In genomic region chr11:61745796-61746653, GRCh38 we compare ENCODE assay signal across 23 cellular contexts. TPM values are rescaled to one million over a fixed set of nuclear protein-coding genes. Genes with fewer than 3 reads are reported as not detected.
A peak's percentile ranks its signal among the peaks of the same experiment; 100 is the strongest.
DNase-seq lines count a peak whose midpoint lies in the region; FAIRE-seq and TF ChIP-seq lines count a peak whose summit lies in the region.
"Had no signal": no experiment of that assay in that cellular context is flagged by ENCODE, and none has a peak within 500 bp of the region (broad histone marks: within the 10 kb centered on the region; RNA-seq: fewer than 3 reads in every experiment).

No MANE protein-coding gene starts in this region.

- H3K4me1 Mint-ChIP-seq in astrocyte (ENCODE audit: low read depth, unreplicated experiment) = peaks cover 9% of the 10 kb centered on the region

- H3K27me3 ChIP-seq in A673 (replicated peaks; ENCODE audit: insufficient read depth, low read depth, low read length, poor library complexity) (no peaks in the 10 kb centered on the region), astrocyte (ENCODE audit: insufficient read depth, low read length) (no peaks in the 10 kb centered on the region), mucosa of stomach (ENCODE audit: control insufficient read depth, insufficient read depth, low read length) (no peaks in the 10 kb centered on the region)
- H3K27me3 ChIP-seq: adrenal gland, heart left ventricle had no signal

- H3K9me3 ChIP-seq in A673 (ENCODE audit: low read depth, low read length, poor library complexity, severe bottlenecking) (no peaks in the 10 kb centered on the region), astrocyte (ENCODE audit: insufficient read depth, low read depth, low read length) (no peaks in the 10 kb centered on the region), mucosa of stomach (ENCODE audit: control insufficient read depth, low read length) (no peaks in the 10 kb centered on the region)
- H3K9me3 ChIP-seq: adrenal gland, heart left ventricle, thoracic aorta had no signal

- no peak overlapping the region for H3K9ac ChIP-seq in astrocyte (ENCODE audit: low read length)
- H3K9ac ChIP-seq in mucosa of stomach (ENCODE audit: low read length) = peak overlapping the region; percentile 15

- no peak overlapping the region for H3K4me2 ChIP-seq in astrocyte (ENCODE audit: low read length)

- no peaks in the 10 kb centered on the region for H3K79me2 ChIP-seq in astrocyte (ENCODE audit: insufficient read depth, low read length)

- no peak for FAIRE-seq in astrocyte (lab: Jason Lieb, UNC)

- H3K4me3 Mint-ChIP-seq in astrocyte (ENCODE audit: unreplicated experiment) = no peak overlapping the region
- H3K4me3 Mint-ChIP-seq: activated CD8-positive, alpha-beta T cell treated with anti-CD3 and anti-CD28 coated beads, Interleukin-2, amount 10 ng/mL, durations not matched to agents 7 days and 5 days; CD8-positive, alpha-beta memory T cell; natural killer cell treated with Interleukin-12 subunit alpha and Interleukin-12 subunit beta and Interleukin-15 and Interleukin-18, amount 100 ng/mL, for 72 hours had no signal

- H3K4me1 ChIP-seq in A673 (ENCODE audit: insufficient read depth, low read length, poor library complexity, severe bottlenecking) = no peaks in the 10 kb centered on the region
- H3K4me1 ChIP-seq in astrocyte (ENCODE audit: insufficient read depth, low read length) = peaks cover 23% of the 10 kb centered on the region
- H3K4me1 ChIP-seq in mucosa of stomach (ENCODE audit: control insufficient read depth, insufficient read depth, low read length) = peaks cover 21% of the 10 kb centered on the region

- H3K4me3 ChIP-seq in A673 (ENCODE audit: low read depth, low read length, poor library complexity, severe bottlenecking) (no peak overlapping the region), astrocyte (ENCODE audit: insufficient read depth, low read depth, low read length) (no peak overlapping the region), mucosa of stomach (ENCODE audit: low read length) (no peak overlapping the region)
- H3K4me3 ChIP-seq: adrenal gland, heart left ventricle, thoracic aorta had no signal

- BruUV-seq in A673 (replicated peaks; lab: Mats Ljungman, UMichigan) = no TSS peak

- no peaks in the 10 kb centered on the region for H4K20me1 ChIP-seq in astrocyte (ENCODE audit: insufficient read depth, low read length)

- DNase-seq in A673 (ENCODE audit: low spot score) (no peak), COLO668 (lab: John Stamatoyannopoulos, UW; ENCODE audit: unreplicated experiment) (peak; percentile 7), astrocyte (ENCODE audit: low read depth) (no peak), GF-D8 (lab: John Stamatoyannopoulos, UW) (no peak), T1000 (lab: John Stamatoyannopoulos, UW) (no peak)
- DNase-seq in stimulated activated CD4-positive, alpha-beta T cell treated with anti-CD3 and anti-CD28 coated beads, Interleukin-2, amount 100 ng/mL, for 24 hours = no peak
- DNase-seq: activated CD4-positive, CD25-positive, alpha-beta regulatory T cell treated with anti-CD3 and anti-CD28 coated beads, Interleukin-2, amount 50 U/mL, for 72 hours; activated CD8-positive, alpha-beta T cell treated with anti-CD3 and anti-CD28 coated beads, Interleukin-2, amount 10 ng/mL, durations not matched to agents 7 days and 5 days; activated gamma-delta T cell treated with Interleukin-2 at 50 U/mL for 16 hours; adrenal gland; CD8-positive, alpha-beta memory T cell; DMS79 treated with DMSO at 0.1 percent for 48 hours; heart left ventricle; left colon; NCI-H1092; NCI-H1930; NCI-H526 treated with DMSO at 0.1 percent for 48 hours; posterior cingulate gyrus; Right ventricle myocardium superior; SW 1271 had no signal

- H3K36me3 Mint-ChIP-seq in astrocyte (ENCODE audit: low read depth, unreplicated experiment) = peaks cover 5% of the 10 kb centered on the region
- H3K36me3 Mint-ChIP-seq: CD8-positive, alpha-beta memory T cell; natural killer cell treated with Interleukin-12 subunit alpha and Interleukin-12 subunit beta and Interleukin-15 and Interleukin-18, amount 100 ng/mL, for 72 hours had no signal

- H3K27ac Mint-ChIP-seq in astrocyte (ENCODE audit: unreplicated experiment) = peak overlapping the region; percentile 83
- H3K27ac Mint-ChIP-seq: activated CD8-positive, alpha-beta T cell treated with anti-CD3 and anti-CD28 coated beads, Interleukin-2, amount 10 ng/mL, durations not matched to agents 7 days and 5 days; CD8-positive, alpha-beta memory T cell; natural killer cell treated with Interleukin-12 subunit alpha and Interleukin-12 subunit beta and Interleukin-15 and Interleukin-18, amount 100 ng/mL, for 72 hours had no signal

- no peak for TF ChIP-seq CTCF in A673 (conservative IDR thresholded peaks at IDR 0.05; ENCODE audit: low read depth, low read length)
- TF ChIP-seq CTCF in astrocyte (IDR thresholded peaks at IDR 0.05; ENCODE audit: insufficient read depth, low read depth, low read length) = no peak

- H3K36me3 ChIP-seq in A673 (ENCODE audit: insufficient read depth, low read length, poor library complexity, severe bottlenecking) (peaks cover 2% of the 10 kb centered on the region), astrocyte (ENCODE audit: insufficient read depth, low read length) (no peaks in the 10 kb centered on the region), mucosa of stomach (ENCODE audit: control insufficient read depth, insufficient read depth, low read length) (no peaks in the 10 kb centered on the region)
- H3K36me3 ChIP-seq: thoracic aorta had no signal

- H3K27ac ChIP-seq in A673 (ENCODE audit: low read depth, low read length, poor library complexity, severe bottlenecking) = peak overlapping the region; percentile 1
- no peak overlapping the region for H3K27ac ChIP-seq in astrocyte (ENCODE audit: low read depth, low read length)
- H3K27ac ChIP-seq: adrenal gland, heart left ventricle, thoracic aorta had no signal

- intact Hi-C loops in A673 (cut with micrococcal nuclease; ENCODE audit: unreplicated experiment) = loop anchor here (2.0 kb wide), 2 partner anchors 31 to 363 kb away; no protein-coding TSS in a partner anchor

- no peaks in the 10 kb centered on the region for H3K27me3 Mint-ChIP-seq in astrocyte (ENCODE audit: low read depth, unreplicated experiment)

- POLR2A ChIA-PET in A673 (lab: Charles Lee; ENCODE audit: low non-redundant PET) = no interaction called here

- CTCF ChIA-PET in A673 (lab: Charles Lee) = interaction anchor here (0.7 kb wide), 1 partner anchor 25 kb away, joined by 3 read pairs; no protein-coding TSS in a partner anchor

- no peak overlapping the region for H2AFZ ChIP-seq in astrocyte (ENCODE audit: low read depth, low read length)

- H3K9me3 Mint-ChIP-seq in astrocyte (ENCODE audit: unreplicated experiment) = no peaks in the 10 kb centered on the region
- H3K9me3 Mint-ChIP-seq: CD8-positive, alpha-beta memory T cell; natural killer cell treated with Interleukin-12 subunit alpha and Interleukin-12 subunit beta and Interleukin-15 and Interleukin-18, amount 100 ng/mL, for 72 hours had no signal

RNA-seq across cellular contexts. Expression of gene MYRF, which starts 6.4 kb away (rescaled TPM):
- 11.2 and 14.6 TPM in 2 replicates for total RNA-seq in A673 (2021)
- total RNA-seq in astrocyte = 39.5 and 53.9 TPM in 2 replicates

RNA-seq across cellular contexts. Expression of gene TMEM258, which starts 46.4 kb away (rescaled TPM):
- 138 and 139 TPM in 2 replicates for total RNA-seq in A673 (2021)
- 97.8 and 98.6 TPM in 2 replicates for total RNA-seq in astrocyte

RNA-seq across cellular contexts. Expression of gene FEN1, which starts 46.7 kb away (rescaled TPM):
- total RNA-seq in A673 (2021) = 140 and 152 TPM in 2 replicates
- 13.6 and 13.8 TPM in 2 replicates for total RNA-seq in astrocyte
